In the genomic region with DNA sequence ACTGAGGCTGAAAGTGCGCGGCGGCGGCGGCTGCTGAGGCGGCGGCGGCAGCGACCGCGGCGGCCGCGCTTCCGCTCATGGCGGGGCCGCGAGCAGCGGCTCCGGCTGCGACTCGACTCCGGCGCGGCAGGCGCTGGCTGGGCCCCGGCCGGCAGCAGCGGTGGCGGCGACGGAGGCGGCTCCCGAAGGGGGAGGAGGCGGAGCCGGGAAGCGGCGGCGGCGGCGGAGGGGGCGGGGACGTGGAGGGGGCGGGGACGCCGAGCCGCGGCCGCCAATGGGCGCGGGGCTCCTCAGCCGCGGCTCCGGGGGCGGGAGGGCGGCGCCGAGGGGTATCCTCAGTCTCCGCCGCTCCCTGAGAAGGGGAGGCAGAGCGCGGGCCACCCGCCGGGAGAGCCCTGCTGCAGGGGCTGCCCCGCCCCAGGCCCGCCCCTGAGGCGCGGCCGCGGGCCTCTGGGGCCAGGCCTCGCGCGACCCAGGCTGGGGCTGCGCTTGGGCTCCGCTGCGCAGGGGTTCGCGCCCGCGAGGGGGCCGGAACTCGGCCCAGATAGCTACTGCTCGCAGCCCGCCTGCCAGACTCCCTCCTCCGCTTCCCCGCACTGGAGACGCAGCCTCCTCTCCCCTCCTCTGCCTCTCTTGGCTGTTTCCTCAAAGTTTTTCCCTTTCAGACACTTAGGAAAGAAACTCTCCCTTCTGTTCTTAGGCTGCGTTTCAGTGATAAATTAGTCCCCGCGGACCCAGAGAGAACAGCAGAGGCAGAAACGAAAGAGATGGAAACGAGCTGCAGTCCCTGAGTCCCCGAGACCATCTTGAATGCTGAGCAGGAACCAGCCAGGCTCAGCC, we compare ENCODE assay signal across 1 cellular context.
A peak's percentile ranks its signal among the peaks of the same experiment; 100 is the strongest.
TF ChIP-seq lines count a peak whose summit lies in the region.

No MANE protein-coding gene starts in this region.

TF ChIP-seq in GM12878, 131 proteins besides CTCF, POLR2A, EP300 and RAD21 (continued from another document and continues in another):
- TF ChIP-seq, protein P1, sequence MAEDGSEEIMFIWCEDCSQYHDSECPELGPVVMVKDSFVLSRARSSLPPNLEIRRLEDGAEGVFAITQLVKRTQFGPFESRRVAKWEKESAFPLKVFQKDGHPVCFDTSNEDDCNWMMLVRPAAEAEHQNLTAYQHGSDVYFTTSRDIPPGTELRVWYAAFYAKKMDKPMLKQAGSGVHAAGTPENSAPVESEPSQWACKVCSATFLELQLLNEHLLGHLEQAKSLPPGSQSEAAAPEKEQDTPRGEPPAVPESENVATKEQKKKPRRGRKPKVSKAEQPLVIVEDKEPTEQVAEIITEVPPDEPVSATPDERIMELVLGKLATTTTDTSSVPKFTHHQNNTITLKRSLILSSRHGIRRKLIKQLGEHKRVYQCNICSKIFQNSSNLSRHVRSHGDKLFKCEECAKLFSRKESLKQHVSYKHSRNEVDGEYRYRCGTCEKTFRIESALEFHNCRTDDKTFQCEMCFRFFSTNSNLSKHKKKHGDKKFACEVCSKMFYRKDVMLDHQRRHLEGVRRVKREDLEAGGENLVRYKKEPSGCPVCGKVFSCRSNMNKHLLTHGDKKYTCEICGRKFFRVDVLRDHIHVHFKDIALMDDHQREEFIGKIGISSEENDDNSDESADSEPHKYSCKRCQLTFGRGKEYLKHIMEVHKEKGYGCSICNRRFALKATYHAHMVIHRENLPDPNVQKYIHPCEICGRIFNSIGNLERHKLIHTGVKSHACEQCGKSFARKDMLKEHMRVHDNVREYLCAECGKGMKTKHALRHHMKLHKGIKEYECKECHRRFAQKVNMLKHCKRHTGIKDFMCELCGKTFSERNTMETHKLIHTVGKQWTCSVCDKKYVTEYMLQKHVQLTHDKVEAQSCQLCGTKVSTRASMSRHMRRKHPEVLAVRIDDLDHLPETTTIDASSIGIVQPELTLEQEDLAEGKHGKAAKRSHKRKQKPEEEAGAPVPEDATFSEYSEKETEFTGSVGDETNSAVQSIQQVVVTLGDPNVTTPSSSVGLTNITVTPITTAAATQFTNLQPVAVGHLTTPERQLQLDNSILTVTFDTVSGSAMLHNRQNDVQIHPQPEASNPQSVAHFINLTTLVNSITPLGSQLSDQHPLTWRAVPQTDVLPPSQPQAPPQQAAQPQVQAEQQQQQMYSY (CRISPR knock-in tag; IDR thresholded peaks at IDR 0.05) = no peak
- no peak for TF ChIP-seq ASH2L (IDR thresholded peaks at IDR 0.05; ENCODE audit: borderline replicate concordance, low read depth)
- peak; percentile 61; the same call in 1 of the 2 replicates for TF ChIP-seq SMAD5 (IDR thresholded peaks at IDR 0.05; ENCODE audit: low read depth)
- no peak for TF ChIP-seq CHD1 (IDR thresholded peaks at IDR 0.05; ENCODE audit: low read depth, low read length)
- no peak for TF ChIP-seq FOXM1 (IDR thresholded peaks at IDR 0.05; ENCODE audit: low read depth, low read length)
- no peak for TF ChIP-seq SRF (IDR thresholded peaks at IDR 0.05; ENCODE audit: low read depth in 2 of 2, low read length in 2 of 2)
- peak; percentile 6; the same call in 1 of the 2 replicates for TF ChIP-seq SMC3 (IDR thresholded peaks at IDR 0.05; ENCODE audit: borderline replicate concordance, low read length)
- peak; percentile 55 for TF ChIP-seq BRCA1 (IDR thresholded peaks at IDR 0.05; ENCODE audit: low read depth, low read length)
- no peak for TF ChIP-seq SREBF2 (IDR thresholded peaks at IDR 0.05; ENCODE audit: low read length)
- TF ChIP-seq CBX3 (IDR thresholded peaks at IDR 0.05; ENCODE audit: borderline replicate concordance, low read depth) = no peak
- no peak for TF ChIP-seq KDM1A (IDR thresholded peaks at IDR 0.05; ENCODE audit: borderline replicate concordance)
- no peak for TF ChIP-seq ZNF274 (IDR thresholded peaks at IDR 0.05; ENCODE audit: insufficient read depth, insufficient read length)
- TF ChIP-seq RUNX3 (IDR thresholded peaks at IDR 0.05; ENCODE audit: low read length) = no peak; the same call in 1 of the 2 replicates
- peak; percentile 50 for TF ChIP-seq NKRF (conservative IDR thresholded peaks at IDR 0.05)
- no peak for TF ChIP-seq TARDBP (IDR thresholded peaks at IDR 0.05; ENCODE audit: borderline replicate concordance)
- TF ChIP-seq CHD2 (IDR thresholded peaks at IDR 0.05; ENCODE audit: borderline replicate concordance, low read depth, low read length) = peak; percentile 91
- TF ChIP-seq RB1 (IDR thresholded peaks at IDR 0.05; ENCODE audit: borderline replicate concordance) = peak; percentile 82; the same call in 1 of the 2 replicates
- TF ChIP-seq SMAD1 (IDR thresholded peaks at IDR 0.05; ENCODE audit: low read depth, partially characterized antibody) = peak; percentile 17
- TF ChIP-seq ZNF592 (IDR thresholded peaks at IDR 0.05) = no peak
- no peak for TF ChIP-seq JUND (IDR thresholded peaks at IDR 0.05; ENCODE audit: low read depth, low read length)
- TF ChIP-seq, protein P2, sequence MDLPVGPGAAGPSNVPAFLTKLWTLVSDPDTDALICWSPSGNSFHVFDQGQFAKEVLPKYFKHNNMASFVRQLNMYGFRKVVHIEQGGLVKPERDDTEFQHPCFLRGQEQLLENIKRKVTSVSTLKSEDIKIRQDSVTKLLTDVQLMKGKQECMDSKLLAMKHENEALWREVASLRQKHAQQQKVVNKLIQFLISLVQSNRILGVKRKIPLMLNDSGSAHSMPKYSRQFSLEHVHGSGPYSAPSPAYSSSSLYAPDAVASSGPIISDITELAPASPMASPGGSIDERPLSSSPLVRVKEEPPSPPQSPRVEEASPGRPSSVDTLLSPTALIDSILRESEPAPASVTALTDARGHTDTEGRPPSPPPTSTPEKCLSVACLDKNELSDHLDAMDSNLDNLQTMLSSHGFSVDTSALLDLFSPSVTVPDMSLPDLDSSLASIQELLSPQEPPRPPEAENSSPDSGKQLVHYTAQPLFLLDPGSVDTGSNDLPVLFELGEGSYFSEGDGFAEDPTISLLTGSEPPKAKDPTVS (IDR thresholded peaks at IDR 0.05; ENCODE audit: low read depth, low read length) = no peak
- TF ChIP-seq ATF2 (IDR thresholded peaks at IDR 0.05; ENCODE audit: low read length) = no peak
- TF ChIP-seq, protein P3, sequence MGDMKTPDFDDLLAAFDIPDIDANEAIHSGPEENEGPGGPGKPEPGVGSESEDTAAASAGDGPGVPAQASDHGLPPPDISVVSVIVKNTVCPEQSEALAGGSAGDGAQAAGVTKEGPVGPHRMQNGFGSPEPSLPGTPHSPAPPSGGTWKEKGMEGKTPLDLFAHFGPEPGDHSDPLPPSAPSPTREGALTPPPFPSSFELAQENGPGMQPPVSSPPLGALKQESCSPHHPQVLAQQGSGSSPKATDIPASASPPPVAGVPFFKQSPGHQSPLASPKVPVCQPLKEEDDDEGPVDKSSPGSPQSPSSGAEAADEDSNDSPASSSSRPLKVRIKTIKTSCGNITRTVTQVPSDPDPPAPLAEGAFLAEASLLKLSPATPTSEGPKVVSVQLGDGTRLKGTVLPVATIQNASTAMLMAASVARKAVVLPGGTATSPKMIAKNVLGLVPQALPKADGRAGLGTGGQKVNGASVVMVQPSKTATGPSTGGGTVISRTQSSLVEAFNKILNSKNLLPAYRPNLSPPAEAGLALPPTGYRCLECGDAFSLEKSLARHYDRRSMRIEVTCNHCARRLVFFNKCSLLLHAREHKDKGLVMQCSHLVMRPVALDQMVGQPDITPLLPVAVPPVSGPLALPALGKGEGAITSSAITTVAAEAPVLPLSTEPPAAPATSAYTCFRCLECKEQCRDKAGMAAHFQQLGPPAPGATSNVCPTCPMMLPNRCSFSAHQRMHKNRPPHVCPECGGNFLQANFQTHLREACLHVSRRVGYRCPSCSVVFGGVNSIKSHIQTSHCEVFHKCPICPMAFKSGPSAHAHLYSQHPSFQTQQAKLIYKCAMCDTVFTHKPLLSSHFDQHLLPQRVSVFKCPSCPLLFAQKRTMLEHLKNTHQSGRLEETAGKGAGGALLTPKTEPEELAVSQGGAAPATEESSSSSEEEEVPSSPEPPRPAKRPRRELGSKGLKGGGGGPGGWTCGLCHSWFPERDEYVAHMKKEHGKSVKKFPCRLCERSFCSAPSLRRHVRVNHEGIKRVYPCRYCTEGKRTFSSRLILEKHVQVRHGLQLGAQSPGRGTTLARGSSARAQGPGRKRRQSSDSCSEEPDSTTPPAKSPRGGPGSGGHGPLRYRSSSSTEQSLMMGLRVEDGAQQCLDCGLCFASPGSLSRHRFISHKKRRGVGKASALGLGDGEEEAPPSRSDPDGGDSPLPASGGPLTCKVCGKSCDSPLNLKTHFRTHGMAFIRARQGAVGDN (IDR thresholded peaks at IDR 0.05) = peak; percentile 75
- TF ChIP-seq CEBPZ (IDR thresholded peaks at IDR 0.05; ENCODE audit: low read depth, low read length) = no peak
- TF ChIP-seq, protein P4, sequence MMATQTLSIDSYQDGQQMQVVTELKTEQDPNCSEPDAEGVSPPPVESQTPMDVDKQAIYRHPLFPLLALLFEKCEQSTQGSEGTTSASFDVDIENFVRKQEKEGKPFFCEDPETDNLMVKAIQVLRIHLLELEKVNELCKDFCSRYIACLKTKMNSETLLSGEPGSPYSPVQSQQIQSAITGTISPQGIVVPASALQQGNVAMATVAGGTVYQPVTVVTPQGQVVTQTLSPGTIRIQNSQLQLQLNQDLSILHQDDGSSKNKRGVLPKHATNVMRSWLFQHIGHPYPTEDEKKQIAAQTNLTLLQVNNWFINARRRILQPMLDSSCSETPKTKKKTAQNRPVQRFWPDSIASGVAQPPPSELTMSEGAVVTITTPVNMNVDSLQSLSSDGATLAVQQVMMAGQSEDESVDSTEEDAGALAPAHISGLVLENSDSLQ (IDR thresholded peaks at IDR 0.05) = no peak
